Comparison of ENCODE assay signal across 18 cellular contexts in genomic region chr12:51811203-51811805, GRCh38. TPM values are rescaled to one million over a fixed set of nuclear protein-coding genes. Genes with fewer than 3 reads are reported as not detected.
DNase-seq lines count a peak whose midpoint lies in the region; ATAC-seq and TF ChIP-seq lines count a peak whose summit lies in the region.
"Had no signal": no experiment of that assay in that cellular context is flagged by ENCODE, and none has a peak within 500 bp of the region (broad histone marks: within the 10 kb centered on the region; RNA-seq: fewer than 3 reads in every experiment).

No MANE protein-coding gene starts in this region.

- no peak for TF ChIP-seq CTCF in WTC11 (IDR thresholded peaks at IDR 0.05)

- no peak overlapping the region for H3K27ac Mint-ChIP-seq in WTC11
- H3K27ac Mint-ChIP-seq: CD8-positive, alpha-beta T cell had no signal

- ATAC-seq in WTC11: no peak
- ATAC-seq in GM18867 (IDR thresholded peaks at IDR 0.05; ENCODE audit: unreplicated experiment): no peak
- ATAC-seq in HG02642 (IDR thresholded peaks at IDR 0.05; ENCODE audit: poor library complexity, unreplicated experiment): no peak
- ATAC-seq: CD8-positive, alpha-beta T cell had no signal

- H3K4me2 ChIP-seq in BLaER1 treated with 17β-estradiol and CSF1 and Interleukin-3, amounts not matched to agents 10 nM and 100 nM: peak overlapping the region in 7 of 11 experiments; percentile 35 to 69 (median 52); a peak in 12 of 22 replicates
- H3K4me2 ChIP-seq: SK-N-SH had no signal

- H3K27ac ChIP-seq in BLaER1 treated with 17β-estradiol and CSF1 and Interleukin-3, amounts not matched to agents 10 nM and 100 nM: no peak overlapping the region

- no peak overlapping the region for H3K4me3 ChIP-seq in BLaER1 treated with 17β-estradiol and CSF1 and Interleukin-3, amounts not matched to agents 10 nM and 100 nM
- H3K4me3 ChIP-seq: MG63 had no signal

- H3K27me3 Mint-ChIP-seq in WTC11 (ENCODE audit: low read depth): peaks cover 33% of the 10 kb centered on the region

- CTCF ChIA-PET in WTC11 (lab: Charles Lee): interaction anchor here (0.6 to 10.7 kb wide), 6 partner anchors 9 to 206 kb away, joined by 3 to 164 read pairs (median 6); no protein-coding TSS in a partner anchor

- POLR2A ChIA-PET in WTC11 (lab: Charles Lee): no interaction called here

- no peaks in the 10 kb centered on the region for H4K20me1 ChIP-seq in BLaER1 treated with 17β-estradiol and CSF1 and Interleukin-3, amounts not matched to agents 10 nM and 100 nM

- no peaks in the 10 kb centered on the region for H3K36me3 Mint-ChIP-seq in WTC11
- H3K36me3 Mint-ChIP-seq: CD8-positive, alpha-beta T cell had no signal

- H3K9me3 ChIP-seq in BLaER1 treated with 17β-estradiol and CSF1 and Interleukin-3, amounts not matched to agents 10 nM and 100 nM (replicated peaks in 1 of 11): no peaks in the 10 kb centered on the region
- H3K9me3 ChIP-seq: MG63, SK-N-SH had no signal

- H3K9me3 Mint-ChIP-seq in WTC11: no peaks in the 10 kb centered on the region
- H3K9me3 Mint-ChIP-seq: CD8-positive, alpha-beta T cell had no signal

- H3K4me1 ChIP-seq in BLaER1 treated with 17β-estradiol and CSF1 and Interleukin-3, amounts not matched to agents 10 nM and 100 nM: peaks cover 6 to 35% (median 25%) of the 10 kb centered on the region in 10 experiments

- H3K4me1 Mint-ChIP-seq in WTC11: peaks cover 11% of the 10 kb centered on the region

- peak; percentile 90 for DNase-seq in DMS53 (lab: John Stamatoyannopoulos, UW)
- DNase-seq in NCI-H774 (lab: John Stamatoyannopoulos, UW): peak; percentile 45
- peak; percentile 37 for DNase-seq in cerebellum (ENCODE audit: low spot score)
- no peak for DNase-seq in WTC11 (ENCODE audit: low spot score)
- DNase-seq: ACHN; CD8-positive, alpha-beta T cell; KBM-7; MG63; NCI-H1092 treated with DMSO at 0.1 percent for 48 hours; NCI-H1694; NCI-H2171; NCI-H524 treated with DMSO at 0.1 percent for 48 hours; NK-92 treated with Interleukin-12 subunit alpha and Interleukin-12 subunit beta, amount 100 ng/mL, for 24 hours; OCI-M1; SK-N-SH had no signal

- H3K4me3 Mint-ChIP-seq in WTC11: no peak overlapping the region
- H3K4me3 Mint-ChIP-seq: CD8-positive, alpha-beta T cell had no signal

- H3K9ac ChIP-seq in BLaER1 treated with 17β-estradiol and CSF1 and Interleukin-3, amounts not matched to agents 10 nM and 100 nM: no peak overlapping the region; a peak in 1 of 22 replicates
- H3K9ac ChIP-seq: SK-N-SH had no signal

- no peaks in the 10 kb centered on the region for H3K36me3 ChIP-seq in BLaER1 treated with 17β-estradiol and CSF1 and Interleukin-3, amounts not matched to agents 10 nM and 100 nM
- H3K36me3 ChIP-seq: MG63 had no signal

- peaks cover 17 to 30% (median 26%) of the 10 kb centered on the region in 11 experiments for H3K27me3 ChIP-seq in BLaER1 treated with 17β-estradiol and CSF1 and Interleukin-3, amounts not matched to agents 10 nM and 100 nM
- H3K27me3 ChIP-seq: MG63 had no signal

TF ChIP-seq in WTC11, 78 proteins besides CTCF, POLR2A, EP300 and RAD21:
- TF ChIP-seq, protein P1, sequence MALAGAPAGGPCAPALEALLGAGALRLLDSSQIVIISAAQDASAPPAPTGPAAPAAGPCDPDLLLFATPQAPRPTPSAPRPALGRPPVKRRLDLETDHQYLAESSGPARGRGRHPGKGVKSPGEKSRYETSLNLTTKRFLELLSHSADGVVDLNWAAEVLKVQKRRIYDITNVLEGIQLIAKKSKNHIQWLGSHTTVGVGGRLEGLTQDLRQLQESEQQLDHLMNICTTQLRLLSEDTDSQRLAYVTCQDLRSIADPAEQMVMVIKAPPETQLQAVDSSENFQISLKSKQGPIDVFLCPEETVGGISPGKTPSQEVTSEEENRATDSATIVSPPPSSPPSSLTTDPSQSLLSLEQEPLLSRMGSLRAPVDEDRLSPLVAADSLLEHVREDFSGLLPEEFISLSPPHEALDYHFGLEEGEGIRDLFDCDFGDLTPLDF (CRISPR knock-in tag; IDR thresholded peaks at IDR 0.05): no peak
- TF ChIP-seq ZSCAN18 (CRISPR knock-in tag; IDR thresholded peaks at IDR 0.05): no peak
- no peak for TF ChIP-seq PRDM15 (CRISPR knock-in tag; IDR thresholded peaks at IDR 0.05)
- TF ChIP-seq, protein P2, sequence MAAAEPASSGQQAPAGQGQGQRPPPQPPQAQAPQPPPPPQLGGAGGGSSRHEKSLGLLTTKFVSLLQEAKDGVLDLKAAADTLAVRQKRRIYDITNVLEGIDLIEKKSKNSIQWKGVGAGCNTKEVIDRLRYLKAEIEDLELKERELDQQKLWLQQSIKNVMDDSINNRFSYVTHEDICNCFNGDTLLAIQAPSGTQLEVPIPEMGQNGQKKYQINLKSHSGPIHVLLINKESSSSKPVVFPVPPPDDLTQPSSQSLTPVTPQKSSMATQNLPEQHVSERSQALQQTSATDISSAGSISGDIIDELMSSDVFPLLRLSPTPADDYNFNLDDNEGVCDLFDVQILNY (CRISPR knock-in tag; IDR thresholded peaks at IDR 0.05): no peak
- no peak for TF ChIP-seq FOXJ3 (CRISPR knock-in tag; IDR thresholded peaks at IDR 0.05; ENCODE audit: borderline replicate concordance)
- TF ChIP-seq SOX15 (CRISPR knock-in tag; IDR thresholded peaks at IDR 0.05): no peak
- no peak for TF ChIP-seq IRF1 (CRISPR knock-in tag; IDR thresholded peaks at IDR 0.05)
- no peak for TF ChIP-seq IRF2 (CRISPR knock-in tag; IDR thresholded peaks at IDR 0.05; ENCODE audit: borderline replicate concordance, low read depth)
- TF ChIP-seq ZNF263 (CRISPR knock-in tag; IDR thresholded peaks at IDR 0.05; ENCODE audit: low read depth): no peak
- TF ChIP-seq TEAD1 (CRISPR knock-in tag; IDR thresholded peaks at IDR 0.05): no peak
TF ChIP-seq in WTC11: peak in this region for 0.

RNA-seq across cellular contexts. Expression of gene FIGNL2, which starts 37.2 kb away (rescaled TPM):
- total RNA-seq in cerebellum (1.3 TPM), WTC11 (2021) (9.9 to 10.3 TPM (median 10.0 TPM) in 3 replicates)
